In genomic region chr1:222096883-222097282, GRCh38 we compare ENCODE assay signal across 1 cellular context.
TF ChIP-seq lines count a peak whose summit lies in the region.

No MANE protein-coding gene starts in this region.

TF ChIP-seq in H1, 55 proteins besides CTCF, POLR2A, EP300 and RAD21 (continued from another document):
- TF ChIP-seq CHD7 (IDR thresholded peaks at IDR 0.05; ENCODE audit: insufficient replicate concordance, low read length) (no peak), ATF2 (IDR thresholded peaks at IDR 0.05; ENCODE audit: low read length) (no peak), TBP (IDR thresholded peaks at IDR 0.05; ENCODE audit: low read depth, low read length) (no peak), BACH1 (IDR thresholded peaks at IDR 0.05; ENCODE audit: low read length) (no peak), JUND (IDR thresholded peaks at IDR 0.05; ENCODE audit: low read length) (no peak), NANOG (IDR thresholded peaks at IDR 0.05; ENCODE audit: insufficient read depth, low read depth, low read length, poor library complexity, severe bottlenecking) (no peak), HDAC2 (IDR thresholded peaks at IDR 0.05; ENCODE audit: borderline replicate concordance in 1 of 2, low read depth in 2 of 2, low read length in 2 of 2) (no peak), SUZ12 (IDR thresholded peaks at IDR 0.05; ENCODE audit: low read length) (no peak), SIN3A (conservative IDR thresholded peaks at IDR 0.05 in 1 of 2, IDR thresholded peaks at IDR 0.05 in 1 of 2; ENCODE audit: low read depth in 1 of 2, low read length in 2 of 2) (no peak), EGR1 (IDR thresholded peaks at IDR 0.05; ENCODE audit: borderline replicate concordance, low read depth, low read length) (no peak), NRF1 (IDR thresholded peaks at IDR 0.05; ENCODE audit: low read depth, low read length) (no peak), POU5F1 (IDR thresholded peaks at IDR 0.05; ENCODE audit: low read depth, low read length) (no peak), POLR2AphosphoS5 (IDR thresholded peaks at IDR 0.05; ENCODE audit: low read depth, low read length) (no peak), ATF3 (IDR thresholded peaks at IDR 0.05; ENCODE audit: insufficient read depth, low read depth, low read length) (no peak), SP1 (IDR thresholded peaks at IDR 0.05; ENCODE audit: low read depth, low read length) (no peak)
